In the genomic region with DNA sequence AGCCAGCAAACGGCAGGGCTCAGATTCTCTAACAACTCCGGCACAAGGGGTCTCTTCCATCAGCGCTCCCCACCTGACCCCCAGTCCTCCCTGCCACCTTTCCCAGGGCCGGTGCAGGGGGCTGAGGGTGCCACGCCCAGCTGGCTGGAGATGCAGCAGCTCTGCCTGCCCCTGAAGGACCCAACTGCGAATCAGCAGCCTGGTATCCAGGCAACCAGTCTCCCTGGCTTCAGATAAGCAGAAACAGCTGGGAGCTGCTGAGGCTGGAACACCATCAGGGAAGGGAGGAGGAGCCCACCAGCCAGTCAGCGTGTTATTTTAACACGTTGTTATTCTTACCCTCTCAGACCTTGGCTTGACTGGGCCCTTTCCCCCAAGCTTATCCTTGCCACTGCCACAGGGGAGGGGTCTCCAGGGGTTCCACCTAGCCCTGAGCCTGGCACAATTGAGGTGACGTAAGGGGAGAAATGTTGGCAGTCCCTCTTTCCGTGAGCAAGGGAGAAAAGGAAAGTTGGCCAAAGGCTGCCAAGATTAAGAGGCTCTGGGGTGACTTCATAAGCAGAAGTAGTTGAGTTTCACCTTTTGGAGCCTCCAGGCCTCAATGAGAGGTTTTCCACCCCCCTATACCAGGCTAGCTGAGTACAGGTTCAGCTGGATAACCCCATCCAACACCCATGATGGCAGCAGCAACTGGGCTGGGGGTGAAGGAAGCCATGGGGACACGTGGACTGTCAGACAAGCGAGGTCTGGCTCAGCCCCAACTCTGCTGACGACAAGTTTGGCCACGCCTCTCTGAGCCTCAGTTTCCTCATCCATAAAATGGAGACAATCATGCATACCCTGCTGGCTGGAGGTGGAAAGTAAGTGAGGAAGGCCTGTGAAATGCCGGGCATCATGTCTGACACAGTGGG, we compare ENCODE assay signal across 9 cellular contexts.
A peak's percentile ranks its signal among the peaks of the same experiment; 100 is the strongest.
DNase-seq lines count a peak whose midpoint lies in the region; ATAC-seq and TF ChIP-seq lines count a peak whose summit lies in the region.
"Had no signal": no experiment of that assay in that cellular context is flagged by ENCODE, and none has a peak within 500 bp of the region (broad histone marks: within the 10 kb centered on the region; RNA-seq: fewer than 3 reads in every experiment).

No MANE protein-coding gene starts in this region.

- no peaks in the 10 kb centered on the region for H4K20me1 ChIP-seq in smooth muscle cell (ENCODE audit: low read depth)

- H3K36me3 ChIP-seq in heart left ventricle: no peaks in the 10 kb centered on the region
- no peaks in the 10 kb centered on the region for H3K36me3 ChIP-seq in smooth muscle cell (ENCODE audit: low read depth)
- H3K36me3 ChIP-seq: neutrophil had no signal

- H3K9me3 ChIP-seq in heart left ventricle (no peaks in the 10 kb centered on the region), smooth muscle cell (replicated peaks; ENCODE audit: low read depth) (no peaks in the 10 kb centered on the region)
- H3K9me3 ChIP-seq: neutrophil had no signal

- peak overlapping the region; percentile 27 for H3K9ac ChIP-seq in smooth muscle cell (ENCODE audit: low read depth)

- no peak overlapping the region for H2AFZ ChIP-seq in smooth muscle cell (ENCODE audit: low read depth)

- H3F3A ChIP-seq in smooth muscle cell (ENCODE audit: low read depth): peaks cover 9% of the 10 kb centered on the region

- no peaks in the 10 kb centered on the region for H3K79me2 ChIP-seq in smooth muscle cell (ENCODE audit: low read depth)

- H3K4me3 ChIP-seq in heart left ventricle (no peak overlapping the region), smooth muscle cell (no peak overlapping the region)

- WGBS in heart left ventricle, 4 donors: 34 to 53% (median 51%) methylated on average over 15 of the region's 15 CpGs
- WGBS in smooth muscle cell (ENCODE audit: low lambda C conversion rate): 55% methylated on average over 15 of the region's 15 CpGs

- no peak for TF ChIP-seq POLR2A in heart left ventricle (IDR thresholded peaks at IDR 0.05)

- ATAC-seq in SK-N-SH treated with all-trans-retinoic acid at 6 μM for 48 hours (peak; percentile 97), heart left ventricle (peak; percentile 84 to 91 (median 89)), HG03460 (IDR thresholded peaks at IDR 0.05; ENCODE audit: unreplicated experiment) (no peak), HG02571 (IDR thresholded peaks at IDR 0.05; ENCODE audit: unreplicated experiment) (no peak), GM19395 (IDR thresholded peaks at IDR 0.05; ENCODE audit: unreplicated experiment) (no peak)

- intact Hi-C loops in heart left ventricle (cut with DNase I): no loop called here

- peak overlapping the region; percentile 56 for H3K4me2 ChIP-seq in smooth muscle cell

- peak overlapping the region in 10 of 12 donors; percentile 20 to 80 (median 56) for H3K27ac ChIP-seq in heart left ventricle
- H3K27ac ChIP-seq in smooth muscle cell (ENCODE audit: low read depth): peak overlapping the region; percentile 76
- H3K27ac ChIP-seq: neutrophil had no signal

- TF ChIP-seq CTCF in heart left ventricle (IDR thresholded peaks at IDR 0.05) (no peak), smooth muscle cell (IDR thresholded peaks at IDR 0.05; ENCODE audit: borderline replicate concordance, insufficient read depth, poor library complexity, severe bottlenecking) (no peak)

- peak; percentile 72 for DNase-seq in M059J (ENCODE audit: low read depth)
- DNase-seq in heart left ventricle: peak; percentile 66 to 91 (median 71)
- peak; percentile 25 for DNase-seq in smooth muscle cell (lab: John Stamatoyannopoulos, UW; ENCODE audit: unreplicated experiment)
- DNase-seq in HT-29 (ENCODE audit: low spot score): no peak

- H3K4me1 ChIP-seq in heart left ventricle: peaks cover 2 to 37% (median 24%) of the 10 kb centered on the region in 12 donors
- H3K4me1 ChIP-seq in smooth muscle cell (ENCODE audit: low read depth): peaks cover 22% of the 10 kb centered on the region

- H3K27me3 ChIP-seq in heart left ventricle (no peaks in the 10 kb centered on the region), smooth muscle cell (ENCODE audit: low read depth) (no peaks in the 10 kb centered on the region)
- H3K27me3 ChIP-seq: neutrophil had no signal

TF ChIP-seq in SK-N-SH treated with all-trans-retinoic acid at 6 μM for 48 hours, 23 proteins besides CTCF, POLR2A, EP300 and RAD21:
- no peak for TF ChIP-seq ZNF70 (CRISPR knock-in tag; IDR thresholded peaks at IDR 0.05)
- TF ChIP-seq CSDC2 (CRISPR knock-in tag; IDR thresholded peaks at IDR 0.05): no peak
- TF ChIP-seq, protein P1, sequence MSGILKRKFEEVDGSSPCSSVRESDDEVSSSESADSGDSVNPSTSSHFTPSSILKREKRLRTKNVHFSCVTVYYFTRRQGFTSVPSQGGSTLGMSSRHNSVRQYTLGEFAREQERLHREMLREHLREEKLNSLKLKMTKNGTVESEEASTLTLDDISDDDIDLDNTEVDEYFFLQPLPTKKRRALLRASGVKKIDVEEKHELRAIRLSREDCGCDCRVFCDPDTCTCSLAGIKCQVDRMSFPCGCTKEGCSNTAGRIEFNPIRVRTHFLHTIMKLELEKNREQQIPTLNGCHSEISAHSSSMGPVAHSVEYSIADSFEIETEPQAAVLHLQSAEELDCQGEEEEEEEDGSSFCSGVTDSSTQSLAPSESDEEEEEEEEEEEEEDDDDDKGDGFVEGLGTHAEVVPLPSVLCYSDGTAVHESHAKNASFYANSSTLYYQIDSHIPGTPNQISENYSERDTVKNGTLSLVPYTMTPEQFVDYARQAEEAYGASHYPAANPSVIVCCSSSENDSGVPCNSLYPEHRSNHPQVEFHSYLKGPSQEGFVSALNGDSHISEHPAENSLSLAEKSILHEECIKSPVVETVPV (CRISPR knock-in tag; IDR thresholded peaks at IDR 0.05): no peak
- TF ChIP-seq ISL1 (CRISPR knock-in tag; IDR thresholded peaks at IDR 0.05): no peak
- peak; percentile 53; the same call in 1 of the 2 replicates for TF ChIP-seq TCF4 (CRISPR knock-in tag; IDR thresholded peaks at IDR 0.05; ENCODE audit: borderline replicate concordance)
- no peak for TF ChIP-seq ZNF565 (CRISPR knock-in tag; conservative IDR thresholded peaks at IDR 0.05; ENCODE audit: low read depth)
- no peak for TF ChIP-seq BACH2 (CRISPR knock-in tag; IDR thresholded peaks at IDR 0.05; ENCODE audit: borderline replicate concordance)

Comparison
In these comparisons a context has a peak if more than half of its experiments do, and no peak if none do; other contexts are left out.
1. ATAC-seq: peak in SK-N-SH treated with all-trans-retinoic acid at 6 μM for 48 hours (single experiment) and heart left ventricle (4 of 4); none in HG03460 (single experiment), HG02571 (single experiment) and GM19395 (single experiment).